32 cellular contexts compared by ENCODE assay signal in the genomic region with DNA sequence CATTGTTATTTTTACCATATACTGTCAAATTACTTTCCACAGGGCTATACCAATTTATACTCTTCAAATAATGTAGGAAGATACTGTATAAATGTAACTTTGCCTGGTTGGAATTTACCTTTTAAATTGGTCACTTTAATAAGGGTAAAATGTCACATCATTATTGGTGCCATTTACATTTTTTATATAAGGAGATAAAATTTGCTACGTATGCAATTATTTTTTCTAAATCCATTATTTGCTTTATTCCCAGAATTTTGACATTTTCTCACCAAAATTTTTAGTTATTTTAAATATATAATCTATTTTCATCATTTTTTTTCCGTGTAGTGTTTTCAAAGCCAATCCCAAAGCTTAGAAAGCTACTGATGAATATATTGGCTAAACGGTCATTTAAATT.
"Had no signal": no experiment of that assay in that cellular context is flagged by ENCODE, and none has a peak within 500 bp of the region (broad histone marks: within the 10 kb centered on the region; RNA-seq: fewer than 3 reads in every experiment).

No MANE protein-coding gene starts in this region.

- ATAC-seq: activated CD4-positive, alpha-beta T cell treated with anti-CD3 and anti-CD28 coated beads for 36 hours; activated CD8-positive, alpha-beta T cell treated with anti-CD3 and anti-CD28 coated beads for 36 hours; activated naive CD4-positive, alpha-beta T cell treated with anti-CD3 and anti-CD28 coated beads, Interleukin-2, amount 50 U/mL, for 72 hours; activated T-cell treated with anti-CD3 and anti-CD28 coated beads, Interleukin-2, amount 50 U/mL, for 4 hours; activated T-cell treated with anti-CD3 and anti-CD28 coated beads, Interleukin-2, amount 50 U/mL, for 72 hours; activated T-helper 17 cell treated with anti-CD3 and anti-CD28 coated beads, Interleukin-2, amount 50 U/mL, for 72 hours had no signal

- H3K9me3 ChIP-seq: adrenal gland, ascending aorta had no signal

- DNase-seq: activated B cell treated with CpG ODN at 0.5 μM for 24 hours; activated CD4-positive, alpha-beta memory T cell treated with anti-CD3 and anti-CD28 coated beads for 36 hours; activated CD4-positive, alpha-beta T cell treated with anti-CD3 and anti-CD28 coated beads for 1 hour; activated CD4-positive, alpha-beta T cell treated with anti-CD3 and anti-CD28 coated beads for 36 hours; activated CD4-positive, alpha-beta T cell treated with anti-CD3 and anti-CD28 coated beads for 48 hours; activated CD4-positive, alpha-beta T cell treated with anti-CD3 and anti-CD28 coated beads, Interleukin-2, amount 10 ng/mL, durations not matched to agents 7 days and 5 days; activated CD8-positive, alpha-beta memory T cell treated with anti-CD3 and anti-CD28 coated beads, Interleukin-2, amount 50 U/mL, for 4 hours; activated CD8-positive, alpha-beta T cell treated with anti-CD3 and anti-CD28 coated beads for 36 hours; activated effector memory CD4-positive, alpha-beta T cell treated with anti-CD3 and anti-CD28 coated beads, Interleukin-2, amount 50 U/mL, for 16 hours; activated gamma-delta T cell treated with Interleukin-2 at 50 U/mL for 16 hours; activated naive CD4-positive, alpha-beta T cell; activated naive CD4-positive, alpha-beta T cell treated with anti-CD3 and anti-CD28 coated beads for 36 hours; activated naive CD4-positive, alpha-beta T cell treated with anti-CD3 and anti-CD28 coated beads, Interleukin-2, amount 50 U/mL, for 16 hours; activated naive CD8-positive, alpha-beta T cell treated with anti-CD3 and anti-CD28 coated beads for 36 hours; activated T-cell treated with anti-CD3 and anti-CD28 coated beads for 4 hours; activated T-cell treated with anti-CD3 and anti-CD28 coated beads, Interleukin-2, amount 50 U/mL, for 1 hour; activated T-cell treated with anti-CD3 and anti-CD28 coated beads, Interleukin-2, amount 50 U/mL, for 4 hours; activated T-cell treated with anti-CD3 and anti-CD28 coated beads, Interleukin-2, amount 50 U/mL, for 72 hours; adrenal gland; amniotic stem cell; caudate nucleus; cerebellar nuclear complex; T-helper 1 cell; T-helper 2 cell; T-helper 9 cell had no signal

- H3K27ac ChIP-seq: adrenal gland, ascending aorta, cardiac muscle cell, VCaP had no signal

- FAIRE-seq: bronchial epithelial cell, TTC549 had no signal

- H3K36me3 ChIP-seq: adrenal gland, ascending aorta, cardiac muscle cell had no signal

- H3K4me1 ChIP-seq: adrenal gland, ascending aorta had no signal

- H3K4me3 ChIP-seq: adrenal gland, ascending aorta, cardiac muscle cell had no signal

- H3K27me3 ChIP-seq: ascending aorta, cardiac muscle cell had no signal
